In the genomic region with DNA sequence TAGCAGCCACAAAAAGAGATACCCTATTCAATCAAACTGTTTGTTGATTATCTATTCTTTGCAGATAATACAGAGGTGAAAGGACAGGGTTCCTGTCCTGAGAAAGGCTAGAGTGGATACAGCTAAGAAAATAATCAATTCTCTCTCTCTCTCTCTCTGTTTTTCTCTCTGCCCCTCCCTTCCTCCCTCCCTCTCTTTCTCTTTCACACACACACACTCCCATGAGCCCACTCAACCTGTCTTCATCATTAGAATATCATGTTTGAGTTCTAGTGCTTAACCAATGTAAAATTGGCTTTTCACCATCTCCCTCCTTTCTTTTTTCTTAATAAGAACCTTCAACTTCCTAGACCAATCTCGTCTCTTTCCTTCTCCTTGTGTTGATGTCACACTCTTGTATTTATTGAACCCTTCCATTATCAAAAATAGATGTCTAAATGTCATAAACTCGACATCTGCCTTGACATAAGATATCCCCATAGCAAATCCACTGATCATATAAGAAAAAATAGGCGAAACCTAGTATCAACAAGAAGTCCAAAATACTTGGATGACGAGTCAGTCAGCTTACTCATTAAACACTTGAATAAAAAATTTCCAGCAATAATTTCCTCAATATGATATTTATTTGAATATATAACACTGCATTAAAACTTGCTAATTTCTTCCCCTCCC, we compare ENCODE assay signal across 1 cellular context.
TF ChIP-seq lines count a peak whose summit lies in the region.

No MANE protein-coding gene starts in this region.

TF ChIP-seq in IMR-90, 13 proteins besides CTCF, POLR2A, EP300 and RAD21:
- TF ChIP-seq, protein P1, sequence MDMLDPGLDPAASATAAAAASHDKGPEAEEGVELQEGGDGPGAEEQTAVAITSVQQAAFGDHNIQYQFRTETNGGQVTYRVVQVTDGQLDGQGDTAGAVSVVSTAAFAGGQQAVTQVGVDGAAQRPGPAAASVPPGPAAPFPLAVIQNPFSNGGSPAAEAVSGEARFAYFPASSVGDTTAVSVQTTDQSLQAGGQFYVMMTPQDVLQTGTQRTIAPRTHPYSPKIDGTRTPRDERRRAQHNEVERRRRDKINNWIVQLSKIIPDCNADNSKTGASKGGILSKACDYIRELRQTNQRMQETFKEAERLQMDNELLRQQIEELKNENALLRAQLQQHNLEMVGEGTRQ (IDR thresholded peaks at IDR 0.05; ENCODE audit: low read depth, low read length), result no peak
- TF ChIP-seq CHD1 (IDR thresholded peaks at IDR 0.05; ENCODE audit: low read depth, low read length) (no peak), MAZ (IDR thresholded peaks at IDR 0.05; ENCODE audit: borderline replicate concordance, low read depth, low read length) (no peak), RFX5 (IDR thresholded peaks at IDR 0.05; ENCODE audit: low read depth, low read length) (no peak), RCOR1 (IDR thresholded peaks at IDR 0.05; ENCODE audit: insufficient replicate concordance, low read length) (no peak), CEBPB (IDR thresholded peaks at IDR 0.05; ENCODE audit: low read depth, low read length) (no peak)
